ENCODE assay signal across 8 cellular contexts in genomic region chr4:105145059-105145912, GRCh38. TPM values are rescaled to one million over a fixed set of nuclear protein-coding genes. Genes with fewer than 3 reads are reported as not detected.
DNase-seq lines count a peak whose midpoint lies in the region; ATAC-seq and TF ChIP-seq lines count a peak whose summit lies in the region.

No MANE protein-coding gene starts in this region.

- H3K9me3 ChIP-seq in IMR-90 (ENCODE audit: control insufficient read depth, insufficient read depth, low read length): no peaks in the 10 kb centered on the region
- H3K9me3 ChIP-seq in adrenal gland (replicated peaks in 1 of 3): no peaks in the 10 kb centered on the region
- H3K9me3 ChIP-seq in thoracic aorta: no peaks in the 10 kb centered on the region

- dilution Hi-C loops in IMR-90 (cut with HindIII; ENCODE audit: low sequenced_read_pairs, unreplicated experiment): no loop called here

- H3K9me1 ChIP-seq in IMR-90 (ENCODE audit: insufficient read depth, low read length): no peaks in the 10 kb centered on the region

- H3K14ac ChIP-seq in IMR-90 (replicated peaks; ENCODE audit: low read depth, low read length): no peak overlapping the region

- H3K27me3 ChIP-seq in IMR-90 (ENCODE audit: control insufficient read depth, insufficient read depth, low read length): no peaks in the 10 kb centered on the region
- H3K27me3 ChIP-seq in adrenal gland: no peaks in the 10 kb centered on the region
- H3K27me3 ChIP-seq in thoracic aorta (replicated peaks; ENCODE audit: insufficient read depth): no peaks in the 10 kb centered on the region

- BruUV-seq in IMR-90 (replicated peaks; lab: Mats Ljungman, UMichigan): no TSS peak

- H4K8ac ChIP-seq in IMR-90 (ENCODE audit: low read depth in 2 of 2, low read length in 2 of 2): no peak overlapping the region; a peak in 1 of 4 replicates

- no CpG with 5 or more reads among the region's 21 CpGs for WGBS in IMR-90 (ENCODE audit: extremely low coverage in 2 of 2, insufficient read length in 1 of 2), 2 experiments
- 24 to 27% (median 25%) methylated on average over 21 of the region's 21 CpGs for WGBS in adrenal gland, 4 donors

- H3K27ac ChIP-seq in IMR-90 (ENCODE audit: insufficient read depth, low read length) (no peak overlapping the region), adrenal gland (peak overlapping the region in 4 of 5 donors; percentile 46 to 89 (median 87)), thoracic aorta (peak overlapping the region; percentile 68 to 79)

- no peaks in the 10 kb centered on the region for H3K36me3 ChIP-seq in IMR-90 (ENCODE audit: control insufficient read depth, insufficient read depth, low read length)
- no peaks in the 10 kb centered on the region for H3K36me3 ChIP-seq in adrenal gland (replicated peaks in 1 of 2)
- no peaks in the 10 kb centered on the region for H3K36me3 ChIP-seq in thoracic aorta

- no peak overlapping the region; the same call in 2 of the 3 replicates for H2BK15ac ChIP-seq in IMR-90 (ENCODE audit: low read depth, low read length)

- TF ChIP-seq CTCF in IMR-90 (conservative IDR thresholded peaks at IDR 0.05; ENCODE audit: low read depth, low read length) (no peak), adrenal gland (IDR thresholded peaks at IDR 0.05) (no peak), thoracic aorta (IDR thresholded peaks at IDR 0.05) (no peak)

- H2BK20ac ChIP-seq in IMR-90 (ENCODE audit: low read depth, low read length): no peak overlapping the region

- H3K4me2 ChIP-seq in IMR-90 (ENCODE audit: low read depth, low read length): peak overlapping the region; percentile 69

- no peak overlapping the region for H2BK120ac ChIP-seq in IMR-90 (ENCODE audit: low read depth, low read length)

- H3K56ac ChIP-seq in IMR-90 (ENCODE audit: extremely low read depth, insufficient read depth, low read length): no peak overlapping the region

- peaks cover 5% of the 10 kb centered on the region; the same call in 1 of the 2 replicates for H4K20me1 ChIP-seq in IMR-90 (ENCODE audit: insufficient read depth, low read length)

- no peak overlapping the region for H3K9ac ChIP-seq in IMR-90 (ENCODE audit: low read depth, low read length)

- POLR2A ChIA-PET in IMR-90 (lab: Charles Lee; ENCODE audit: unreplicated experiment): no interaction called here

- H3K79me1 ChIP-seq in IMR-90 (ENCODE audit: low read depth in 1 of 2, low read length in 2 of 2): peaks cover under 1 to 9% of the 10 kb centered on the region in 2 experiments; a peak in 3 of 4 replicates

- ATAC-seq in IMR-90 (ENCODE audit: low read depth): no peak
- ATAC-seq in thoracic aorta (ENCODE audit: insufficient number of reproducible peaks, low FRiP score, low read depth): no peak
- no peak for ATAC-seq in GM18858 (IDR thresholded peaks at IDR 0.05; ENCODE audit: unreplicated experiment)

- H2BK5ac ChIP-seq in IMR-90 (ENCODE audit: low read depth, low read length, poor library complexity, severe bottlenecking): no peak overlapping the region

- H3K18ac ChIP-seq in IMR-90 (ENCODE audit: low read depth, low read length): no peak overlapping the region

- no peak overlapping the region for H3K4ac ChIP-seq in IMR-90 (ENCODE audit: low read depth, low read length)

- no peak for TF ChIP-seq POLR2A in IMR-90 (IDR thresholded peaks at IDR 0.05; ENCODE audit: low read depth, low read length)
- TF ChIP-seq POLR2A in adrenal gland (IDR thresholded peaks at IDR 0.05): peak; percentile 27 to 38

- CTCF ChIA-PET in IMR-90 (lab: Yijun Ruan, JAX): interaction anchor here (0.6 to 0.8 kb wide), 2 partner anchors 18 to 37 kb away, joined by 3 read pairs; no protein-coding TSS in a partner anchor

- H4K5ac ChIP-seq in IMR-90 (ENCODE audit: low read depth, low read length): no peak overlapping the region

- peak overlapping the region; percentile 87 for H2AK9ac ChIP-seq in IMR-90 (replicated peaks; ENCODE audit: low read depth, low read length, poor library complexity)

- peak; percentile 1 for DNase-seq in SHP77 treated with DMSO at 0.1 percent for 48 hours (lab: John Stamatoyannopoulos, UW)
- no peak for DNase-seq in SHP77 (lab: John Stamatoyannopoulos, UW)
- DNase-seq in IMR-90: no peak
- no peak for DNase-seq in adrenal gland
- DNase-seq in left kidney (ENCODE audit: low read depth, low spot score): peak; percentile 54
- no peak for DNase-seq in thoracic aorta (ENCODE audit: low spot score)
- no peak for DNase-seq in mesenteric fat pad (ENCODE audit: low spot score)

- no peak for TF ChIP-seq RAD21 in IMR-90 (IDR thresholded peaks at IDR 0.05; ENCODE audit: low read length)

- no peak overlapping the region; the same call in 1 of the 2 replicates for H3K23ac ChIP-seq in IMR-90 (ENCODE audit: low read depth, low read length)

- intact Hi-C loops in IMR-90 (cut with micrococcal nuclease): loop anchor here (5.0 to 10.0 kb wide), 2 partner anchors 47 to 560 kb away; partner anchors contain the start of genes GSTCD and INTS12
- intact Hi-C loops in adrenal gland (cut with DNase I): loop anchor here in 1 of 2 donors (10.0 kb wide), 1 partner anchor 110 kb away; no protein-coding TSS in a partner anchor

- H2AK5ac ChIP-seq in IMR-90 (ENCODE audit: low read depth, low read length): no peak overlapping the region

- H4K91ac ChIP-seq in IMR-90 (ENCODE audit: insufficient read depth, low read depth, low read length): no peak overlapping the region

- H3K4me3 ChIP-seq in IMR-90 (ENCODE audit: insufficient read depth, low read depth, low read length) (peak overlapping the region; percentile 94; the same call in 1 of the 2 replicates), adrenal gland (peak overlapping the region in 2 of 4 donors; percentile 63 to 77), thoracic aorta (peak overlapping the region; percentile 94)

- in situ Hi-C loops in IMR-90 (cut with MboI; ENCODE audit: low sequenced_read_pairs): no loop called here

- H2AFZ ChIP-seq in IMR-90 (replicated peaks; ENCODE audit: low read length, poor library complexity): peak overlapping the region; percentile 92

- 0 out of 2 replicates have a peak, but pooled peaks cover 2% of the 10 kb centered on the region for H3K4me1 ChIP-seq in IMR-90 (ENCODE audit: control insufficient read depth, insufficient read depth, low read length)
- peaks cover 8 to 23% of the 10 kb centered on the region in 2 donors for H3K4me1 ChIP-seq in adrenal gland (replicated peaks in 1 of 2)
- peaks cover 15 to 16% of the 10 kb centered on the region in 2 donors for H3K4me1 ChIP-seq in thoracic aorta (ENCODE audit: control insufficient read depth in 1 of 2, low read depth in 2 of 2)

TF ChIP-seq in IMR-90, 13 proteins besides CTCF, POLR2A, EP300 and RAD21:
- no peak for TF ChIP-seq MXI1 (IDR thresholded peaks at IDR 0.05; ENCODE audit: borderline replicate concordance, low read depth, low read length)
- TF ChIP-seq SMC3 (IDR thresholded peaks at IDR 0.05; ENCODE audit: low read depth, low read length): no peak
- no peak; the same call in 1 of the 2 replicates for TF ChIP-seq CEBPB (IDR thresholded peaks at IDR 0.05; ENCODE audit: low read depth, low read length)
- TF ChIP-seq USF2 (IDR thresholded peaks at IDR 0.05; ENCODE audit: low read depth, low read length): no peak
- no peak for TF ChIP-seq BHLHE40 (IDR thresholded peaks at IDR 0.05; ENCODE audit: low read depth, low read length)
- TF ChIP-seq CHD1 (IDR thresholded peaks at IDR 0.05; ENCODE audit: low read depth, low read length): no peak
- TF ChIP-seq, protein P1, sequence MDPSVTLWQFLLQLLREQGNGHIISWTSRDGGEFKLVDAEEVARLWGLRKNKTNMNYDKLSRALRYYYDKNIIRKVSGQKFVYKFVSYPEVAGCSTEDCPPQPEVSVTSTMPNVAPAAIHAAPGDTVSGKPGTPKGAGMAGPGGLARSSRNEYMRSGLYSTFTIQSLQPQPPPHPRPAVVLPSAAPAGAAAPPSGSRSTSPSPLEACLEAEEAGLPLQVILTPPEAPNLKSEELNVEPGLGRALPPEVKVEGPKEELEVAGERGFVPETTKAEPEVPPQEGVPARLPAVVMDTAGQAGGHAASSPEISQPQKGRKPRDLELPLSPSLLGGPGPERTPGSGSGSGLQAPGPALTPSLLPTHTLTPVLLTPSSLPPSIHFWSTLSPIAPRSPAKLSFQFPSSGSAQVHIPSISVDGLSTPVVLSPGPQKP (IDR thresholded peaks at IDR 0.05; ENCODE audit: borderline replicate concordance, low read depth, low read length): no peak
- TF ChIP-seq RFX5 (IDR thresholded peaks at IDR 0.05; ENCODE audit: low read depth, low read length): no peak
- TF ChIP-seq FOS (IDR thresholded peaks at IDR 0.05; ENCODE audit: low read depth, low read length): no peak

RNA-seq across cellular contexts. Expression of gene TET2, which starts 1.4 kb away (rescaled TPM):
- total RNA-seq in IMR-90 (2012; rRNA removed) (22.8 and 25.3 TPM in 2 replicates), adrenal gland (10 to 100 TPM in 6 of 8 donors, 1 to 10 TPM in 2; 7.7 to 26.1 (median 16.6) TPM), thoracic aorta (10 to 100 TPM; 23.6 to 31.7 TPM), mesenteric fat pad (23.9 TPM)
- polyA plus RNA-seq in IMR-90 (2012; rRNA removed) (5.3 and 5.6 TPM in 2 replicates), adrenal gland (1 to 10 TPM; 3.7 to 6.1 (median 6.0) TPM)
- polyA plus RNA-seq in IMR-90 (2012; cell fraction: cytosol; rRNA removed): 1.2 and 1.3 TPM in 2 replicates
- 3.3 and 18.9 TPM in 2 replicates for polyA plus RNA-seq in IMR-90 (2012; cell fraction: nucleus; rRNA removed; ENCODE audit: low replicate concordance)

Comparison
In these comparisons a context has a peak if more than half of its experiments do, and no peak if none do; other contexts are left out.
1. DNase-seq: peak in SHP77 treated with DMSO at 0.1 percent for 48 hours (single experiment) and left kidney (single experiment); none in SHP77 (0 of 2), IMR-90 (single experiment), adrenal gland (0 of 7), thoracic aorta (single experiment) and mesenteric fat pad (single experiment).